ENCODE assay signal across 22 cellular contexts in the genomic region with DNA sequence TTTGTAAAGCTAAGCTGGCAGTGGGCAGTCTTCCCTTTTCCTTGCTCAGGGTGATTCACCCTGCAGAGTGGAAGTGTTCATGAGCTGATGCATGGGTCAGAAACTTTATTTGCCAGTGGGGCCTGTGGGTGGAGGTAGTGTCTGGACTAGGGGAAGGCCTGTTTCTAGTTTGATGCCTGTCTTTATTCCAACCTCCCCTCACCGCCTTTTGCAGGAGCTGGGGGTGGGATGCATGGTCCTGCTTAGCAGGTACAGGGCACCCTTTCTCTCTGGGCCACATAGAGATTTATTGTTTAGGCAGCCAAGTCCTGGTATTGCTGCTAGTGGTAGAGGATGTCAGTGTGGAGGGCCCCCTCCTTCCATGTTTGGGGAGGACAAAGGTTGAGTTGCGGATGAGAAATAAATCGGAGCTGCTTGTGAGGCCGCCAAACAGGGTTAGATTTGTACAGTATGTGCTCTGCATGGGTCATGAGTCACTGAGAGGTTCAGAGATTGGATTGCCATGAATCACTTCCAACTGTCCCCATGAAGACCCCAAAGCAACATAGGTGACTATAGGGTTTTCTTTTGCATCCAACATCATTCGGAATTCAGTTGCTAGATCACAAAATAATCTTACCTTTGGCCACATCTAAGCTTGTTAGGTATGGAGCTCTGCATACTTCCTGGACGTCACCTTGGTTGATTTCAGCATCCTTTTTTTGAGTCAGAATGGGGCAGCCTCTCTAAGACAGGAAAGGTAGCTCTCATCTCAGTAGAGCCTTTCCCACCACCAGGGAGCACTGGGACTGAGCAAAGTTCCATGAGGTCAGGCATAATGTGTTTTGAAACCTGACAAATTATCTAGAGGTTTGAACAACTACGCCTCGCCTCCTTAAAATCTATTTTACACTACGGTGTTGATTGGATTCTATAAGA. TPM values are rescaled to one million over a fixed set of nuclear protein-coding genes. Genes with fewer than 3 reads are reported as not detected.
DNase-seq lines count a peak whose midpoint lies in the region; ATAC-seq, FAIRE-seq and TF ChIP-seq lines count a peak whose summit lies in the region.
"Had no signal": no experiment of that assay in that cellular context is flagged by ENCODE, and none has a peak within 500 bp of the region (broad histone marks: within the 10 kb centered on the region; RNA-seq: fewer than 3 reads in every experiment).

No MANE protein-coding gene starts in this region.

- no peaks in the 10 kb centered on the region for H3K27me3 ChIP-seq in CD4-positive, alpha-beta T cell (ENCODE audit: control insufficient read depth, insufficient read depth, low read length)
- H3K27me3 ChIP-seq: gastrocnemius medialis had no signal

- no peak overlapping the region for H3K4me3 ChIP-seq in fibroblast of pulmonary artery (replicated peaks; ENCODE audit: low read depth, low read length)
- H3K4me3 ChIP-seq: gastrocnemius medialis, spleen had no signal

- H3K9me3 Mint-ChIP-seq in WTC11 (peaks cover 10% of the 10 kb centered on the region), neural crest cell (peaks cover 7% of the 10 kb centered on the region)
- H3K9me3 Mint-ChIP-seq in CD4-positive, alpha-beta T cell: no peaks in the 10 kb centered on the region
- H3K9me3 Mint-ChIP-seq: activated CD4-positive, alpha-beta T cell treated with anti-CD3 and anti-CD28 coated beads, Interleukin-2, amount 10 ng/mL, durations not matched to agents 7 days and 5 days; effector memory CD8-positive, alpha-beta T cell; T-cell had no signal

- ATAC-seq in WTC11 (no peak), HG03432 (IDR thresholded peaks at IDR 0.05; ENCODE audit: unreplicated experiment) (no peak)
- no peak for ATAC-seq in CD4-positive, alpha-beta T cell (ENCODE audit: poor library complexity)
- ATAC-seq: effector memory CD8-positive, alpha-beta T cell; PC-3; T-cell had no signal

- intact Hi-C loops in CD4-positive, alpha-beta T cell (cut with DNase I, micrococcal nuclease): no loop called here

- H3K36me3 Mint-ChIP-seq in WTC11 (no peaks in the 10 kb centered on the region; the same call in 1 of the 2 replicates), neural crest cell (ENCODE audit: low read depth) (peaks cover 39% of the 10 kb centered on the region)
- H3K36me3 Mint-ChIP-seq in CD4-positive, alpha-beta T cell (ENCODE audit: low read depth): no peaks in the 10 kb centered on the region
- H3K36me3 Mint-ChIP-seq: T-cell had no signal

- H3K4me1 Mint-ChIP-seq in WTC11 (peaks cover 8% of the 10 kb centered on the region), neural crest cell (peaks cover 69% of the 10 kb centered on the region)
- H3K4me1 Mint-ChIP-seq in CD4-positive, alpha-beta T cell (ENCODE audit: low read depth): no peaks in the 10 kb centered on the region
- H3K4me1 Mint-ChIP-seq: activated CD4-positive, alpha-beta T cell treated with anti-CD3 and anti-CD28 coated beads, Interleukin-2, amount 10 ng/mL, durations not matched to agents 7 days and 5 days; T-cell had no signal

- CTCF ChIA-PET in WTC11 (lab: Charles Lee): interaction anchor here (1.8 to 3.2 kb wide), 2 partner anchors 10 to 186 kb away, joined by 5 to 14 read pairs; no protein-coding TSS in a partner anchor
- CTCF ChIA-PET in CD4-positive, alpha-beta T cell (lab: Charles Lee): no interaction called here

- H3K27ac ChIP-seq in CD4-positive, alpha-beta T cell (ENCODE audit: low read depth, low read length): no peak overlapping the region
- H3K27ac ChIP-seq: spleen had no signal

- H3K4me3 Mint-ChIP-seq in WTC11: no peak overlapping the region
- peak overlapping the region; percentile 18 for H3K4me3 Mint-ChIP-seq in neural crest cell
- H3K4me3 Mint-ChIP-seq in CD4-positive, alpha-beta T cell: no peak overlapping the region
- H3K4me3 Mint-ChIP-seq: activated CD4-positive, alpha-beta T cell treated with anti-CD3 and anti-CD28 coated beads, Interleukin-2, amount 10 ng/mL, durations not matched to agents 7 days and 5 days; effector memory CD8-positive, alpha-beta T cell; T-cell had no signal

- FAIRE-seq in frontal cortex (lab: Jason Lieb, UNC): no peak
- FAIRE-seq: G401.6, H54 had no signal

- DNase-seq in Daoy (ENCODE audit: low read depth) (peak; percentile 68), WTC11 (ENCODE audit: low spot score) (no peak), fibroblast of pulmonary artery (ENCODE audit: low read depth) (peak; percentile 6), neural crest cell (ENCODE audit: low read depth, low spot score) (no peak), frontal cortex (ENCODE audit: low spot score in 2 of 2) (no peak), cortex of kidney (lab: John Stamatoyannopoulos, UW) (no peak)
- no peak for DNase-seq in CD4-positive, alpha-beta T cell
- DNase-seq: activated CD4-positive, alpha-beta T cell treated with anti-CD3 and anti-CD28 coated beads, Interleukin-2, amount 10 ng/mL, durations not matched to agents 7 days and 5 days; activated gamma-delta T cell treated with Interleukin-2 at 50 U/mL for 16 hours; C1 segment of cervical spinal cord; cerebellar nuclear complex; effector memory CD8-positive, alpha-beta T cell; gastrocnemius medialis; NCI-H187; PC-3; SIG-M5; spleen; T-cell had no signal

- H3K27me3 Mint-ChIP-seq in WTC11 (ENCODE audit: low read depth): no peaks in the 10 kb centered on the region
- H3K27me3 Mint-ChIP-seq in neural crest cell (ENCODE audit: low read depth): no peaks in the 10 kb centered on the region
- peaks cover 53% of the 10 kb centered on the region for H3K27me3 Mint-ChIP-seq in CD4-positive, alpha-beta T cell

- no peak for TF ChIP-seq CTCF in WTC11 (IDR thresholded peaks at IDR 0.05)
- no peak for TF ChIP-seq CTCF in fibroblast of pulmonary artery (IDR thresholded peaks at IDR 0.05; ENCODE audit: low read length, missing control alignments)
- TF ChIP-seq CTCF in neural crest cell (conservative IDR thresholded peaks at IDR 0.05): no peak
- no peak for TF ChIP-seq CTCF in CD4-positive, alpha-beta T cell (IDR thresholded peaks at IDR 0.05)

- peaks cover 3% of the 10 kb centered on the region for H3K9me3 ChIP-seq in CD4-positive, alpha-beta T cell (ENCODE audit: control insufficient read depth, low read length)
- H3K9me3 ChIP-seq: gastrocnemius medialis had no signal

- POLR2A ChIA-PET in WTC11 (lab: Charles Lee): no interaction called here
- POLR2A ChIA-PET in CD4-positive, alpha-beta T cell (lab: Charles Lee): no interaction called here

- H3K27ac Mint-ChIP-seq in WTC11 (no peak overlapping the region), neural crest cell (ENCODE audit: unreplicated experiment) (no peak overlapping the region)
- H3K27ac Mint-ChIP-seq in CD4-positive, alpha-beta T cell: no peak overlapping the region
- H3K27ac Mint-ChIP-seq: activated CD4-positive, alpha-beta T cell treated with anti-CD3 and anti-CD28 coated beads, Interleukin-2, amount 10 ng/mL, durations not matched to agents 7 days and 5 days; effector memory CD8-positive, alpha-beta T cell; T-cell had no signal

TF ChIP-seq in WTC11, 78 proteins besides CTCF, POLR2A, EP300 and RAD21:
- TF ChIP-seq TEAD4 (CRISPR knock-in tag; IDR thresholded peaks at IDR 0.05) (no peak), GABPB1 (CRISPR knock-in tag; IDR thresholded peaks at IDR 0.05) (peak; percentile 60)

RNA-seq across cellular contexts. Expression of gene SMOC1, which starts 8.8 kb away (rescaled TPM):
- total RNA-seq in Daoy (2014; rRNA removed; shearing (Covaris generic)): 3.7 and 5.9 TPM in 2 replicates
- total RNA-seq in WTC11 (2021) (0.76 to 1.1 TPM (median 1.0 TPM) in 3 replicates), neural crest cell (189 and 203 TPM in 2 replicates), frontal cortex (12.2 TPM)
- total RNA-seq in CD4-positive, alpha-beta T cell: not detected
- total RNA-seq: A673; activated CD4-positive, alpha-beta T cell treated with anti-CD3 and anti-CD28 coated beads, Interleukin-2, amount 10 ng/mL, durations not matched to agents 7 days and 5 days; PC-3; T-cell had no signal

Comparison
In these comparisons a context has a peak if more than half of its experiments do, and no peak if none do; other contexts are left out.
1. DNase-seq: peak in Daoy (single experiment) and fibroblast of pulmonary artery (single experiment); none in WTC11 (single experiment), neural crest cell (single experiment), frontal cortex (0 of 2), cortex of kidney (single experiment) and CD4-positive, alpha-beta T cell (0 of 10).
2. RNA of gene SMOC1, which starts 8.8 kb away (total RNA-seq): 189 to 203 TPM in neural crest cell; 12.2 TPM in frontal cortex (single experiment), 3.7 to 5.9 TPM in Daoy, 0.76 to 1.1 TPM in WTC11 and not detected in CD4-positive, alpha-beta T cell; every median in the first group is over 10 times any median in the second.